Comparison of ENCODE assay signal across 11 cellular contexts in genomic region chr3:160447544-160447943, GRCh38. TPM values are rescaled to one million over a fixed set of nuclear protein-coding genes. Genes with fewer than 3 reads are reported as not detected.
DNase-seq lines count a peak whose midpoint lies in the region; ATAC-seq and TF ChIP-seq lines count a peak whose summit lies in the region.
"Had no signal": no experiment of that assay in that cellular context is flagged by ENCODE, and none has a peak within 500 bp of the region (broad histone marks: within the 10 kb centered on the region; RNA-seq: fewer than 3 reads in every experiment).

No MANE protein-coding gene starts in this region.

- H3K4me3 Mint-ChIP-seq in WTC11 (peak overlapping the region; percentile 91), CD14-positive monocyte (no peak overlapping the region)

- no peak overlapping the region for H3K27ac Mint-ChIP-seq in WTC11
- H3K27ac Mint-ChIP-seq in CD14-positive monocyte: peak overlapping the region in 1 of 7 donors; percentile 10
- H3K27ac Mint-ChIP-seq: IgD-negative memory B cell had no signal

- H3K36me3 Mint-ChIP-seq in WTC11: peaks cover 47% of the 10 kb centered on the region
- H3K36me3 Mint-ChIP-seq in CD14-positive monocyte: peaks cover 8 to 16% of the 10 kb centered on the region in 2 donors

- ATAC-seq in WTC11 (no peak), GM21390 (IDR thresholded peaks at IDR 0.05; ENCODE audit: unreplicated experiment) (no peak)

- peak overlapping the region; percentile 86 for H3K4me3 ChIP-seq in GM12865 (ENCODE audit: low read depth, low read length)
- peak overlapping the region; percentile 92 for H3K4me3 ChIP-seq in fibroblast of mammary gland (ENCODE audit: control insufficient read depth, low read depth, low read length)

- TF ChIP-seq CTCF in GM12865 (IDR thresholded peaks at IDR 0.05; ENCODE audit: insufficient read depth, low read depth, low read length, missing control alignments) (no peak), WTC11 (IDR thresholded peaks at IDR 0.05) (no peak), fibroblast of mammary gland (conservative IDR thresholded peaks at IDR 0.05; ENCODE audit: control insufficient read depth, insufficient read depth, low read depth, low read length) (no peak), CD14-positive monocyte (IDR thresholded peaks at IDR 0.05) (no peak)

- H3K27me3 Mint-ChIP-seq in WTC11 (ENCODE audit: low read depth): no peaks in the 10 kb centered on the region
- H3K27me3 Mint-ChIP-seq in CD14-positive monocyte (ENCODE audit: low read depth in 3 of 3): peaks cover 0 to 9% (median 0%) of the 10 kb centered on the region in 3 donors
- H3K27me3 Mint-ChIP-seq: IgD-negative memory B cell had no signal

- H3K4me1 Mint-ChIP-seq in WTC11 (peaks cover 32% of the 10 kb centered on the region), CD14-positive monocyte (peaks cover 26% of the 10 kb centered on the region)

- POLR2A ChIA-PET in WTC11 (lab: Charles Lee): no interaction called here

- H3K9me3 Mint-ChIP-seq in WTC11 (peaks cover 8% of the 10 kb centered on the region), CD14-positive monocyte (peaks cover 0 to 13% (median 6%) of the 10 kb centered on the region in 7 donors)
- H3K9me3 Mint-ChIP-seq: IgD-negative memory B cell had no signal

- DNase-seq in A172 (ENCODE audit: low spot score) (peak; percentile 49), GM12865 (ENCODE audit: low read depth) (no peak), WTC11 (ENCODE audit: low spot score) (no peak), fibroblast of mammary gland (ENCODE audit: low read depth) (peak; percentile 63), CD14-positive monocyte (ENCODE audit: low spot score) (no peak), H4 (ENCODE audit: low spot score) (no peak), OCI-M2 (lab: John Stamatoyannopoulos, UW; ENCODE audit: unreplicated experiment) (no peak)
- DNase-seq: NCI-H510A, posterior cingulate gyrus had no signal

- CTCF ChIA-PET in WTC11 (lab: Charles Lee): no interaction called here

- intact Hi-C loops in CD14-positive monocyte (cut with micrococcal nuclease): loop anchor here in 1 of 2 donors (5.0 kb wide), 1 partner anchor 45 kb away; no protein-coding TSS in a partner anchor

TF ChIP-seq in WTC11, 78 proteins besides CTCF, POLR2A, EP300 and RAD21 (continues in another document):
- TF ChIP-seq CREB1 (CRISPR knock-in tag; IDR thresholded peaks at IDR 0.05) (no peak), NFATC4 (CRISPR knock-in tag; IDR thresholded peaks at IDR 0.05) (no peak), FOXJ3 (CRISPR knock-in tag; IDR thresholded peaks at IDR 0.05; ENCODE audit: borderline replicate concordance) (no peak), ZNF512 (CRISPR knock-in tag; IDR thresholded peaks at IDR 0.05; ENCODE audit: borderline replicate concordance) (no peak), EMX1 (CRISPR knock-in tag; IDR thresholded peaks at IDR 0.05) (no peak), HMGA2 (CRISPR knock-in tag; IDR thresholded peaks at IDR 0.05) (no peak), FOXP4 (CRISPR knock-in tag; IDR thresholded peaks at IDR 0.05) (no peak), PRDM15 (CRISPR knock-in tag; IDR thresholded peaks at IDR 0.05) (no peak), GABPB1 (CRISPR knock-in tag; IDR thresholded peaks at IDR 0.05) (no peak)
- TF ChIP-seq, protein P1, sequence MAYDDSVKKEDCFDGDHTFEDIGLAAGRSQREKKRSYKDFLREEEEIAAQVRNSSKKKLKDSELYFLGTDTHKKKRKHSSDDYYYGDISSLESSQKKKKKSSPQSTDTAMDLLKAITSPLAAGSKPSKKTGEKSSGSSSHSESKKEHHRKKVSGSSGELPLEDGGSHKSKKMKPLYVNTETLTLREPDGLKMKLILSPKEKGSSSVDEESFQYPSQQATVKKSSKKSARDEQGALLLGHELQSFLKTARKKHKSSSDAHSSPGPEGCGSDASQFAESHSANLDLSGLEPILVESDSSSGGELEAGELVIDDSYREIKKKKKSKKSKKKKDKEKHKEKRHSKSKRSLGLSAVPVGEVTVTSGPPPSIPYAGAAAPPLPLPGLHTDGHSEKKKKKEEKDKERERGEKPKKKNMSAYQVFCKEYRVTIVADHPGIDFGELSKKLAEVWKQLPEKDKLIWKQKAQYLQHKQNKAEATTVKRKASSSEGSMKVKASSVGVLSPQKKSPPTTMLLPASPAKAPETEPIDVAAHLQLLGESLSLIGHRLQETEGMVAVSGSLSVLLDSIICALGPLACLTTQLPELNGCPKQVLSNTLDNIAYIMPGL (CRISPR knock-in tag; IDR thresholded peaks at IDR 0.05): no peak

RNA-seq across cellular contexts. Expression of gene TRIM59, which starts 2.0 kb away (rescaled TPM):
- total RNA-seq in A172 (2014; rRNA removed; shearing (Covaris generic)): 77.4 and 79.6 TPM in 2 replicates
- 32.4 to 38.5 TPM (median 36.8 TPM) in 3 replicates for total RNA-seq in WTC11 (2021)
- 1 to 10 TPM; 4.2 TPM for polyA plus RNA-seq in CD14-positive monocyte
- 0.04 TPM in 1 of 2 replicates, not detected in the other for total RNA-seq in H4 (2014; rRNA removed; shearing (Covaris generic))

RNA-seq across cellular contexts. Expression of gene SMC4, which starts 48.1 kb away (rescaled TPM):
- total RNA-seq in A172 (2014; rRNA removed; shearing (Covaris generic)): 126 and 165 TPM in 2 replicates
- total RNA-seq in WTC11 (2021): 115 to 144 TPM (median 125 TPM) in 3 replicates
- polyA plus RNA-seq in CD14-positive monocyte: 10 to 100 TPM in 1 of 2 donors, 1 to 10 TPM in 1; 6.8 to 17.2 TPM
- 69.3 and 115 TPM in 2 replicates for total RNA-seq in H4 (2014; rRNA removed; shearing (Covaris generic))

RNA-seq across cellular contexts. Expression of gene IFT80, which starts 48.5 kb away (rescaled TPM):
- total RNA-seq in A172 (2014; rRNA removed; shearing (Covaris generic)): 32.7 and 41.1 TPM in 2 replicates
- total RNA-seq in WTC11 (2021): 26.9 to 29.5 TPM (median 28.0 TPM) in 3 replicates
- polyA plus RNA-seq in CD14-positive monocyte: 1 to 10 TPM; 1.3 to 1.4 TPM
- 41.0 and 42.6 TPM in 2 replicates for total RNA-seq in H4 (2014; rRNA removed; shearing (Covaris generic))

Comparison
In these comparisons a context has a peak if more than half of its experiments do, and no peak if none do; other contexts are left out.
1. DNase-seq: peak in A172 (single experiment) and fibroblast of mammary gland (single experiment); none in GM12865 (single experiment), WTC11 (single experiment), CD14-positive monocyte (single experiment), H4 (single experiment) and OCI-M2 (single experiment).
2. RNA of gene TRIM59, which starts 2.0 kb away (total RNA-seq): 77.4 to 79.6 TPM in A172 and 32.4 to 38.5 TPM in WTC11; 0.04 TPM in H4; every median in the first group is over 10 times any median in the second.